ENCODE assay signal across 10 cellular contexts in the genomic region with DNA sequence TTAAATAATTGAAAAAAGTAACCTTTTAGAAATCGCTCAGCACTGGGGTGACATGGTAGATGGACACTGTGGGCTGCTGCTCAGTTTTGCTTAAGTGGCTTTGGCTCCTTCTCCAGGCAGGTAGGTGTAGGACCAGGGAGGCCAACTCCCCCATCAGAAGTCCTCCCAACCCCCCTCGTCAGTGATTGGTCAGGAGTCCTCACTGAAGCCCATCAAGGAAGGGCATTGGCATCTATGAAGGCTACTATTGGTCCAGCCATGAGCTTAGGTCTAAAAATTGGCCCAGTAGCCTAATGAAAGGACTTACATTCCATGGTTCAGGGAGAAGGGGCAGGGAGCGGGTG. TPM values are rescaled to one million over a fixed set of nuclear protein-coding genes. Genes with fewer than 3 reads are reported as not detected.
DNase-seq lines count a peak whose midpoint lies in the region; ATAC-seq, FAIRE-seq and TF ChIP-seq lines count a peak whose summit lies in the region.
"Had no signal": no experiment of that assay in that cellular context is flagged by ENCODE, and none has a peak within 500 bp of the region (broad histone marks: within the 10 kb centered on the region; RNA-seq: fewer than 3 reads in every experiment).

No MANE protein-coding gene starts in this region.

- 79% methylated on average over 3 of the region's 3 CpGs for WGBS in liver
- WGBS in HepG2 (ENCODE audit: low lambda C conversion rate), result 60% methylated on average over 3 of the region's 3 CpGs
- WGBS in right cardiac atrium, result 81% methylated on average over 3 of the region's 3 CpGs

- POLR2A ChIA-PET in HepG2 (lab: Yijun Ruan, JAX), result no interaction called here

- H3K36me3 ChIP-seq in liver (ENCODE audit: control insufficient read depth in 4 of 4, insufficient read depth in 3 of 4, low read depth in 1 of 4, low read length in 3 of 4), result peaks cover 0 to 18% (median 15%) of the 10 kb centered on the region in 4 donors
- H3K36me3 ChIP-seq in HepG2 (replicated peaks in 1 of 2; ENCODE audit: control insufficient read depth in 1 of 2, insufficient read depth in 2 of 2, low read length in 2 of 2), result no peaks in the 10 kb centered on the region
- no peaks in the 10 kb centered on the region for H3K36me3 ChIP-seq in KMS-11 (ENCODE audit: insufficient read depth)

- intact Hi-C loops in HepG2 (cut with micrococcal nuclease; ENCODE audit: unreplicated experiment) (no loop called here), right cardiac atrium (cut with DNase I) (no loop called here)

- H3K4me1 ChIP-seq in liver (ENCODE audit: control insufficient read depth in 4 of 4, insufficient read depth in 4 of 4, low read length in 3 of 4), result no peaks in the 10 kb centered on the region
- no peaks in the 10 kb centered on the region; the same call in 1 of the 2 replicates for H3K4me1 ChIP-seq in HepG2 (ENCODE audit: insufficient read depth, low read length)
- peaks cover 62% of the 10 kb centered on the region for H3K4me1 ChIP-seq in KMS-11 (ENCODE audit: low read depth, poor library complexity, severe bottlenecking)
- peaks cover 2% of the 10 kb centered on the region for H3K4me1 ChIP-seq in right cardiac atrium (ENCODE audit: control insufficient read depth, insufficient read depth, low read length)

- no peak for TF ChIP-seq POLR2A in HepG2 (IDR thresholded peaks at IDR 0.05; ENCODE audit: insufficient read depth in 1 of 2, low read depth in 2 of 2, low read length in 2 of 2)

- H3K79me2 ChIP-seq in HepG2 (ENCODE audit: insufficient read depth, low read length) (no peaks in the 10 kb centered on the region), KMS-11 (ENCODE audit: insufficient read depth, low read depth) (no peaks in the 10 kb centered on the region)

- no peaks in the 10 kb centered on the region for H3K9me3 ChIP-seq in liver (ENCODE audit: control insufficient read depth in 4 of 4, low read length in 3 of 4)
- H3K9me3 ChIP-seq in HepG2 (ENCODE audit: low read length), result no peaks in the 10 kb centered on the region
- H3K9me3 ChIP-seq in right cardiac atrium (ENCODE audit: control insufficient read depth, low read length), result no peaks in the 10 kb centered on the region

- BruUV-seq in HepG2 (replicated peaks; lab: Mats Ljungman, UMichigan), result no TSS peak

- no peak overlapping the region for H2AFZ ChIP-seq in HepG2 (ENCODE audit: low read length)
- no peak overlapping the region; the same call in 1 of the 2 replicates for H2AFZ ChIP-seq in KMS-11 (ENCODE audit: low read depth)

- in situ Hi-C loops in HepG2 (cut with HindIII; ENCODE audit: extremely low pct_ligation_motif_present, low pct_unique_long_range_greater_than_20kb), result no loop called here

- H4K20me1 ChIP-seq in HepG2 (ENCODE audit: insufficient read depth, low read length), result no peaks in the 10 kb centered on the region
- H4K20me1 ChIP-seq in KMS-11 (ENCODE audit: insufficient read depth), result no peaks in the 10 kb centered on the region

- H3K9ac ChIP-seq in liver (ENCODE audit: low read depth in 1 of 2, low read length in 2 of 2) (peak overlapping the region in 1 of 2 donors; percentile 50), HepG2 (ENCODE audit: insufficient read depth, low read depth, low read length) (no peak overlapping the region), KMS-11 (peak overlapping the region; percentile 65)

- DNase-seq in HepG2 (ENCODE audit: low spot score) (no peak), right cardiac atrium (no peak), cerebellar nuclear complex (lab: John Stamatoyannopoulos, UW) (no peak)
- DNase-seq in activated effector memory CD4-positive, alpha-beta T cell treated with anti-CD3 and anti-CD28 coated beads, Interleukin-2, amount 50 U/mL, for 16 hours, result no peak
- no peak for DNase-seq in stimulated activated CD4-positive, alpha-beta T cell treated with anti-CD3 and anti-CD28 coated beads, Interleukin-12 subunit alpha, Interleukin-12 subunit beta, amount 100 ng/mL, for 4 hours
- DNase-seq: HCEC 1CT, NCI-H510A had no signal

- CTCF ChIA-PET in HepG2 (lab: Yijun Ruan, JAX; ENCODE audit: low intra/inter-chr PET ratio, low total read pairs), result no interaction called here

- ATAC-seq in HepG2, result no peak
- ATAC-seq in right cardiac atrium, result peak in 1 of 2 donors; percentile 10
- ATAC-seq in GM19397 (IDR thresholded peaks at IDR 0.05; ENCODE audit: unreplicated experiment), result no peak

- TF ChIP-seq RAD21 in liver (IDR thresholded peaks at IDR 0.05), result no peak
- no peak for TF ChIP-seq RAD21 in HepG2 (CRISPR knock-in tag; IDR thresholded peaks at IDR 0.05)

- H3K27ac ChIP-seq in liver (ENCODE audit: low read depth in 1 of 2, low read length in 2 of 2), result peak overlapping the region; percentile 65 to 71
- H3K27ac ChIP-seq in HepG2 (ENCODE audit: extremely low read length, insufficient read depth, low read length), result no peak overlapping the region
- peak overlapping the region; percentile 94 for H3K27ac ChIP-seq in KMS-11
- peak overlapping the region; percentile 50 for H3K27ac ChIP-seq in right cardiac atrium (ENCODE audit: low read length)

- H3K4me3 ChIP-seq in liver (ENCODE audit: low read depth in 1 of 3, low read length in 3 of 3) (no peak overlapping the region), HepG2 (replicated peaks in 1 of 3; ENCODE audit: insufficient read depth in 1 of 3, low read depth in 2 of 3, low read length in 3 of 3) (no peak overlapping the region), KMS-11 (IDR thresholded peaks at IDR 0.05; ENCODE audit: insufficient read depth, low read depth, low read length) (no peak overlapping the region), right cardiac atrium (ENCODE audit: low read length) (no peak overlapping the region)

- H3K4me2 ChIP-seq in HepG2 (ENCODE audit: low read depth, low read length) (no peak overlapping the region), KMS-11 (peak overlapping the region; percentile 98)

- TF ChIP-seq EP300 in HepG2 (IDR thresholded peaks at IDR 0.05; ENCODE audit: low read depth in 2 of 2, low read length in 2 of 2) (no peak), HepG2 (CRISPR knock-in tag; IDR thresholded peaks at IDR 0.05; ENCODE audit: borderline replicate concordance) (no peak)

- H3K27me3 ChIP-seq in liver (ENCODE audit: control insufficient read depth in 4 of 4, insufficient read depth in 4 of 4, low read length in 3 of 4), result no peaks in the 10 kb centered on the region
- no peaks in the 10 kb centered on the region; a peak in 1 of 5 replicates for H3K27me3 ChIP-seq in HepG2 (ENCODE audit: control insufficient read depth in 1 of 2, insufficient read depth in 2 of 2, low read length in 2 of 2)
- H3K27me3 ChIP-seq in KMS-11 (ENCODE audit: insufficient read depth, low read depth), result no peaks in the 10 kb centered on the region
- H3K27me3 ChIP-seq in right cardiac atrium (ENCODE audit: control insufficient read depth, insufficient read depth), result no peaks in the 10 kb centered on the region

- no peak for FAIRE-seq in HepG2 (lab: Jason Lieb, UNC)

- TF ChIP-seq CTCF in liver (IDR thresholded peaks at IDR 0.05; ENCODE audit: low read depth, low read length, missing input control), result no peak
- TF ChIP-seq CTCF in HepG2 (CRISPR knock-in tag; IDR thresholded peaks at IDR 0.05), result no peak
- TF ChIP-seq CTCF in KMS-11 (conservative IDR thresholded peaks at IDR 0.05; ENCODE audit: low read depth, low read length), result no peak

TF ChIP-seq in HepG2, 621 proteins besides CTCF, POLR2A, EP300 and RAD21:
- no peak for TF ChIP-seq ZBTB7A (CRISPR knock-in tag; IDR thresholded peaks at IDR 0.05)

RNA-seq across cellular contexts. Expression of gene ST3GAL5, which starts 34.7 kb away (rescaled TPM):
- total RNA-seq in liver (10 to 100 TPM in 1 of 2 donors, 1 to 10 TPM in 1; 4.5 to 17.0 TPM), HepG2 (2016; rRNA removed; fragmentation: Illumina TruSeq; extraction: Trizol) (1.3 TPM in 2 replicates), right cardiac atrium (10 to 100 TPM in 2 of 4 donors, 1 to 10 TPM in 2; 8.7 to 14.0 (median 9.7) TPM)
- polyA plus RNA-seq in liver (10 to 100 TPM in 1 of 2 donors, 1 to 10 TPM in 1; 6.3 to 11.7 TPM), HepG2 (2011; rRNA removed) (2.0 and 2.1 TPM in 2 replicates), right cardiac atrium (5.4 TPM)
- total RNA-seq in HepG2 (2016; cell fraction: cytosol; rRNA removed; fragmentation: Illumina TruSeq; extraction: Trizol; ENCODE audit: low read depth), result 1.4 and 2.7 TPM in 2 replicates
- 1.3 and 1.4 TPM in 2 replicates for total RNA-seq in HepG2 (2016; cell fraction: insoluble cytoplasmic fraction; rRNA removed; fragmentation: Illumina TruSeq; extraction: Trizol)
- 3.0 and 3.4 TPM in 2 replicates for total RNA-seq in HepG2 (2016; cell fraction: membrane; rRNA removed; fragmentation: Illumina TruSeq; extraction: Trizol)
- total RNA-seq in HepG2 (2016; cell fraction: nucleus; rRNA removed; fragmentation: Illumina TruSeq; extraction: Trizol), result 1.9 and 2.0 TPM in 2 replicates
- polyA plus RNA-seq in HepG2 (2011; cell fraction: cytosol; rRNA removed), result 0.91 and 1.9 TPM in 2 replicates
- polyA plus RNA-seq in HepG2 (2011; cell fraction: nucleus; rRNA removed), result 1.2 and 1.9 TPM in 2 replicates
- 1.2 and 1.4 TPM in 2 replicates for polyA plus RNA-seq in HepG2 (2012)
- 2.0 and 2.2 TPM in 2 replicates for polyA plus RNA-seq in HepG2 (2016; cell fraction: cytosol; fragmentation: Illumina TruSeq; extraction: Trizol; ENCODE audit: low read depth)
- 1.2 and 1.5 TPM in 2 replicates for polyA plus RNA-seq in HepG2 (2016; cell fraction: insoluble cytoplasmic fraction; fragmentation: Illumina TruSeq; extraction: Trizol; ENCODE audit: low read depth)
- polyA plus RNA-seq in HepG2 (2016; cell fraction: membrane; fragmentation: Illumina TruSeq; extraction: Trizol; ENCODE audit: low read depth), result 1.9 and 2.8 TPM in 2 replicates
- polyA plus RNA-seq in HepG2 (2016; cell fraction: nucleus; fragmentation: Illumina TruSeq; extraction: Trizol; ENCODE audit: insufficient read depth, low read depth), result 2.6 and 2.7 TPM in 2 replicates
- polyA minus RNA-seq in HepG2 (2011; rRNA and poly(A)+ RNA removed; ENCODE audit: low replicate concordance), result 1.2 and 2.0 TPM in 2 replicates
- polyA minus RNA-seq in HepG2 (2011; cell fraction: cytosol; rRNA and poly(A)+ RNA removed), result 0.97 and 1.6 TPM in 2 replicates
- polyA minus RNA-seq in HepG2 (2011; cell fraction: nucleus; rRNA and poly(A)+ RNA removed), result 5.7 and 6.5 TPM in 2 replicates
